In genomic region chr13:102558029-102558428, GRCh38 we compare ENCODE assay signal across 16 cellular contexts. TPM values are rescaled to one million over a fixed set of nuclear protein-coding genes. Genes with fewer than 3 reads are reported as not detected.
DNase-seq lines count a peak whose midpoint lies in the region; TF ChIP-seq lines count a peak whose summit lies in the region.
"Had no signal": no experiment of that assay in that cellular context is flagged by ENCODE, and none has a peak within 500 bp of the region (broad histone marks: within the 10 kb centered on the region; RNA-seq: fewer than 3 reads in every experiment).

No MANE protein-coding gene starts in this region.

- no peaks in the 10 kb centered on the region for H4K20me1 ChIP-seq in neural cell (ENCODE audit: insufficient read depth)
- H4K20me1 ChIP-seq: BLaER1 treated with 17β-estradiol and CSF1 and Interleukin-3, amounts not matched to agents 10 nM and 100 nM had no signal

- no peak overlapping the region for H3K4me3 ChIP-seq in neural cell (ENCODE audit: low read length)
- H3K4me3 ChIP-seq: BLaER1 treated with 17β-estradiol and CSF1 and Interleukin-3, amounts not matched to agents 10 nM and 100 nM had no signal

- TF ChIP-seq RAD21 in neural cell (conservative IDR thresholded peaks at IDR 0.05): no peak

- H3K9ac ChIP-seq in neural cell (ENCODE audit: low read length): no peak overlapping the region
- H3K9ac ChIP-seq: BLaER1 treated with 17β-estradiol and CSF1 and Interleukin-3, amounts not matched to agents 10 nM and 100 nM had no signal

- DNase-seq in NCI-H748 (lab: John Stamatoyannopoulos, UW; ENCODE audit: unreplicated experiment) (peak; percentile 9), NCI-H748 treated with DMSO at 0.1 percent for 48 hours (lab: John Stamatoyannopoulos, UW) (no peak), NCI-H2171 (lab: John Stamatoyannopoulos, UW) (peak; percentile 85), NCI-H69 (lab: John Stamatoyannopoulos, UW) (peak; percentile 85), SKM-1 (lab: John Stamatoyannopoulos, UW; ENCODE audit: unreplicated experiment) (no peak), GOT3 (lab: John Stamatoyannopoulos, UW) (no peak)
- no peak for DNase-seq in stimulated activated CD4-positive, alpha-beta T cell treated with anti-CD3 and anti-CD28 coated beads, Interleukin-12 subunit alpha, Interleukin-12 subunit beta, amount 100 ng/mL, for 4 hours
- DNase-seq: ACHN; CD4-positive, CD25-positive, alpha-beta regulatory T cell; DMS153; DMS79 treated with DMSO at 0.1 percent for 48 hours; EL; HCEC 1CT had no signal

- no peak for TF ChIP-seq CTCF in neural cell (IDR thresholded peaks at IDR 0.05; ENCODE audit: poor library complexity, severe bottlenecking)

- no peaks in the 10 kb centered on the region for H3K9me3 ChIP-seq in neural cell (ENCODE audit: low read length)
- H3K9me3 ChIP-seq: BLaER1 treated with 17β-estradiol and CSF1 and Interleukin-3, amounts not matched to agents 10 nM and 100 nM had no signal

- H3K9me2 ChIP-seq in neural cell (ENCODE audit: insufficient read depth, low read length): no peaks in the 10 kb centered on the region

- H2AFZ ChIP-seq in neural cell (ENCODE audit: low read depth, low read length): no peak overlapping the region

- no peaks in the 10 kb centered on the region for H3F3A ChIP-seq in neural cell (ENCODE audit: insufficient read depth, low read length, poor library complexity, severe bottlenecking)

- TF ChIP-seq EP300 in neural cell (conservative IDR thresholded peaks at IDR 0.05; ENCODE audit: poor library complexity, severe bottlenecking): peak; percentile 83

- no peaks in the 10 kb centered on the region for H3K36me3 ChIP-seq in neural cell (ENCODE audit: insufficient read depth, low read length)
- H3K36me3 ChIP-seq: BLaER1 treated with 17β-estradiol and CSF1 and Interleukin-3, amounts not matched to agents 10 nM and 100 nM had no signal

- H3K27ac ChIP-seq in neural cell (ENCODE audit: low read length): peak overlapping the region; percentile 54
- H3K27ac ChIP-seq: BLaER1 treated with 17β-estradiol and CSF1 and Interleukin-3, amounts not matched to agents 10 nM and 100 nM; HL-60 had no signal

- H3K4me2 ChIP-seq in neural cell (ENCODE audit: low read length): no peak overlapping the region
- H3K4me2 ChIP-seq: BLaER1 treated with 17β-estradiol and CSF1 and Interleukin-3, amounts not matched to agents 10 nM and 100 nM had no signal

- H3K27me3 ChIP-seq in neural cell (ENCODE audit: insufficient read depth, low read depth, low read length): no peaks in the 10 kb centered on the region
- H3K27me3 ChIP-seq: BLaER1 treated with 17β-estradiol and CSF1 and Interleukin-3, amounts not matched to agents 10 nM and 100 nM had no signal

- H3K79me2 ChIP-seq in neural cell (replicated peaks; ENCODE audit: insufficient read depth, low read length): no peaks in the 10 kb centered on the region

TF ChIP-seq in neural cell, 6 proteins besides CTCF, POLR2A, EP300 and RAD21:
- TF ChIP-seq REST (IDR thresholded peaks at IDR 0.05; ENCODE audit: borderline replicate concordance) (peak; percentile 86), POLR2AphosphoS5 (IDR thresholded peaks at IDR 0.05) (peak; percentile 70), EZH2 (IDR thresholded peaks at IDR 0.05; ENCODE audit: borderline replicate concordance, insufficient read depth, low read length, poor library complexity, severe bottlenecking) (no peak)

RNA-seq across cellular contexts. Expression of gene TPP2, which starts 38.8 kb away (rescaled TPM):
- 42.7 and 45.4 TPM in 2 replicates for polyA plus RNA-seq in neural cell
- polyA minus RNA-seq in neural cell: 44.3 and 56.4 TPM in 2 replicates

Comparison
In these comparisons a context has a peak if more than half of its experiments do, and no peak if none do; other contexts are left out.
1. DNase-seq: peak in NCI-H748 (single experiment), NCI-H2171 (single experiment) and NCI-H69 (single experiment); none in NCI-H748 treated with DMSO at 0.1 percent for 48 hours (single experiment), SKM-1 (single experiment), GOT3 (single experiment) and stimulated activated CD4-positive, alpha-beta T cell treated with anti-CD3 and anti-CD28 coated beads, Interleukin-12 subunit alpha, Interleukin-12 subunit beta, amount 100 ng/mL, for 4 hours (single experiment).